In genomic region chr2:120182019-120182560, GRCh38 we compare ENCODE assay signal across 10 cellular contexts. TPM values are rescaled to one million over a fixed set of nuclear protein-coding genes. Genes with fewer than 3 reads are reported as not detected.
DNase-seq lines count a peak whose midpoint lies in the region; ATAC-seq and TF ChIP-seq lines count a peak whose summit lies in the region.
"Had no signal": no experiment of that assay in that cellular context is flagged by ENCODE, and none has a peak within 500 bp of the region (broad histone marks: within the 10 kb centered on the region; RNA-seq: fewer than 3 reads in every experiment).

No MANE protein-coding gene starts in this region.

- peak; percentile 36; the same call in 1 of the 2 replicates for TF ChIP-seq CTCF in OCI-LY1 (IDR thresholded peaks at IDR 0.05; ENCODE audit: low read length)
- no peak for TF ChIP-seq CTCF in sigmoid colon (IDR thresholded peaks at IDR 0.05)
- TF ChIP-seq CTCF in A673 (conservative IDR thresholded peaks at IDR 0.05; ENCODE audit: low read depth, low read length): no peak

- ATAC-seq in activated naive CD8-positive, alpha-beta T cell treated with anti-CD3 and anti-CD28 coated beads, Interleukin-2, amount 50 U/mL, for 24 hours: no peak
- ATAC-seq in stimulated activated effector memory CD8-positive, alpha-beta T cell treated with anti-CD3 and anti-CD28 coated beads, Interleukin-12 subunit alpha, Interleukin-12 subunit beta, amount 100 ng/mL, for 72 hours: no peak
- no peak for ATAC-seq in HG02678 (IDR thresholded peaks at IDR 0.05; ENCODE audit: unreplicated experiment)

- no peaks in the 10 kb centered on the region for H3F3A ChIP-seq in OCI-LY1 (ENCODE audit: insufficient read depth, low read length)

- TF ChIP-seq POLR2A in sigmoid colon (IDR thresholded peaks at IDR 0.05): no peak

- intact Hi-C loops in sigmoid colon (cut with DNase I) (no loop called here), A673 (cut with micrococcal nuclease; ENCODE audit: unreplicated experiment) (no loop called here)

- H3K27me3 Mint-ChIP-seq in activated T-cell treated with anti-CD3 and anti-CD28 coated beads, Interleukin-2, amount 50 U/mL, for 24 hours: no peaks in the 10 kb centered on the region
- H3K27me3 Mint-ChIP-seq in activated naive CD8-positive, alpha-beta T cell treated with anti-CD3 and anti-CD28 coated beads, Interleukin-2, amount 50 U/mL, for 24 hours: no peaks in the 10 kb centered on the region

- CTCF ChIA-PET in A673 (lab: Charles Lee): no interaction called here

- POLR2A ChIA-PET in A673 (lab: Charles Lee; ENCODE audit: low non-redundant PET): no interaction called here

- H3K36me3 Mint-ChIP-seq in activated T-cell treated with anti-CD3 and anti-CD28 coated beads, Interleukin-2, amount 50 U/mL, for 24 hours (ENCODE audit: low read depth): peaks cover under 1% of the 10 kb centered on the region
- peaks cover 2% of the 10 kb centered on the region for H3K36me3 Mint-ChIP-seq in activated naive CD8-positive, alpha-beta T cell treated with anti-CD3 and anti-CD28 coated beads, Interleukin-2, amount 50 U/mL, for 24 hours (ENCODE audit: low read depth)
- peaks cover 2% of the 10 kb centered on the region for H3K36me3 Mint-ChIP-seq in stimulated activated effector memory CD8-positive, alpha-beta T cell treated with anti-CD3 and anti-CD28 coated beads, Interleukin-12 subunit alpha, Interleukin-12 subunit beta, amount 100 ng/mL, for 72 hours

- no peak overlapping the region; the same call in 1 of the 2 replicates for H3K9ac ChIP-seq in OCI-LY1 (ENCODE audit: low read length)

- no peak overlapping the region; the same call in 1 of the 2 replicates for H3K4me2 ChIP-seq in OCI-LY1 (ENCODE audit: low read length)

- WGBS in sigmoid colon, 2 donors: 49 to 80% methylated on average over 5 of the region's 5 CpGs

- no peak overlapping the region for H2AFZ ChIP-seq in OCI-LY1 (ENCODE audit: low read length)

- H3K79me2 ChIP-seq in OCI-LY1 (ENCODE audit: insufficient read depth, low read length): no peaks in the 10 kb centered on the region

- no peaks in the 10 kb centered on the region for H4K20me1 ChIP-seq in OCI-LY1 (ENCODE audit: insufficient read depth, low read length)

- H3K36me3 ChIP-seq in OCI-LY1 (ENCODE audit: insufficient read depth, low read length): no peaks in the 10 kb centered on the region
- peaks cover 0 to 12% (median 0%) of the 10 kb centered on the region in 4 donors for H3K36me3 ChIP-seq in sigmoid colon
- H3K36me3 ChIP-seq in A673 (ENCODE audit: insufficient read depth, low read length, poor library complexity, severe bottlenecking): no peaks in the 10 kb centered on the region

- H3K4me3 ChIP-seq in OCI-LY1 (ENCODE audit: low read depth, low read length, poor library complexity, severe bottlenecking) (no peak overlapping the region), sigmoid colon (no peak overlapping the region), A673 (ENCODE audit: low read depth, low read length, poor library complexity, severe bottlenecking) (no peak overlapping the region)

- H3K9me3 ChIP-seq in OCI-LY1 (ENCODE audit: low read length) (no peaks in the 10 kb centered on the region), sigmoid colon (no peaks in the 10 kb centered on the region), A673 (ENCODE audit: low read depth, low read length, poor library complexity, severe bottlenecking) (no peaks in the 10 kb centered on the region)

- H3K27ac Mint-ChIP-seq in activated T-cell treated with anti-CD3 and anti-CD28 coated beads, Interleukin-2, amount 50 U/mL, for 24 hours: peak overlapping the region; percentile 7
- peak overlapping the region; percentile 58 for H3K27ac Mint-ChIP-seq in activated naive CD8-positive, alpha-beta T cell treated with anti-CD3 and anti-CD28 coated beads, Interleukin-2, amount 50 U/mL, for 24 hours
- peak overlapping the region; percentile 88 for H3K27ac Mint-ChIP-seq in stimulated activated effector memory CD8-positive, alpha-beta T cell treated with anti-CD3 and anti-CD28 coated beads, Interleukin-12 subunit alpha, Interleukin-12 subunit beta, amount 100 ng/mL, for 72 hours

- peaks cover 46% of the 10 kb centered on the region for H3K4me1 Mint-ChIP-seq in activated T-cell treated with anti-CD3 and anti-CD28 coated beads, Interleukin-2, amount 50 U/mL, for 24 hours (ENCODE audit: low read depth)
- H3K4me1 Mint-ChIP-seq in activated naive CD8-positive, alpha-beta T cell treated with anti-CD3 and anti-CD28 coated beads, Interleukin-2, amount 50 U/mL, for 24 hours: peaks cover 38% of the 10 kb centered on the region
- peaks cover 37% of the 10 kb centered on the region for H3K4me1 Mint-ChIP-seq in stimulated activated effector memory CD8-positive, alpha-beta T cell treated with anti-CD3 and anti-CD28 coated beads, Interleukin-12 subunit alpha, Interleukin-12 subunit beta, amount 100 ng/mL, for 72 hours

- no peak for TF ChIP-seq EP300 in sigmoid colon (IDR thresholded peaks at IDR 0.05)

- no peaks in the 10 kb centered on the region for H3K9me2 ChIP-seq in OCI-LY1 (ENCODE audit: low read depth, low read length)

- H3K4me1 ChIP-seq in OCI-LY1 (ENCODE audit: insufficient read depth, low read length, severe bottlenecking) (peaks cover 31% of the 10 kb centered on the region), sigmoid colon (no peaks in the 10 kb centered on the region), A673 (ENCODE audit: insufficient read depth, low read length, poor library complexity, severe bottlenecking) (no peaks in the 10 kb centered on the region)

- no TSS peak for BruUV-seq in A673 (replicated peaks; lab: Mats Ljungman, UMichigan)

- H3K4me3 Mint-ChIP-seq in activated T-cell treated with anti-CD3 and anti-CD28 coated beads, Interleukin-2, amount 50 U/mL, for 24 hours: no peak overlapping the region
- peak overlapping the region; percentile 29 for H3K4me3 Mint-ChIP-seq in activated naive CD8-positive, alpha-beta T cell treated with anti-CD3 and anti-CD28 coated beads, Interleukin-2, amount 50 U/mL, for 24 hours
- H3K4me3 Mint-ChIP-seq in stimulated activated effector memory CD8-positive, alpha-beta T cell treated with anti-CD3 and anti-CD28 coated beads, Interleukin-12 subunit alpha, Interleukin-12 subunit beta, amount 100 ng/mL, for 72 hours: peak overlapping the region; percentile 48

- H3K27me3 ChIP-seq in OCI-LY1 (ENCODE audit: insufficient read depth, low read length) (no peaks in the 10 kb centered on the region), sigmoid colon (no peaks in the 10 kb centered on the region), A673 (replicated peaks; ENCODE audit: insufficient read depth, low read depth, low read length, poor library complexity) (no peaks in the 10 kb centered on the region)

- H3K27ac ChIP-seq in OCI-LY1 (ENCODE audit: low read depth, low read length, poor library complexity, severe bottlenecking): no peak overlapping the region
- H3K27ac ChIP-seq in sigmoid colon: no peak overlapping the region
- no peak overlapping the region for H3K27ac ChIP-seq in A673 (ENCODE audit: low read depth, low read length, poor library complexity, severe bottlenecking)

- no peak for DNase-seq in activated T-cell treated with anti-CD3 and anti-CD28 coated beads, Interleukin-2, amount 50 U/mL, for 24 hours
- DNase-seq in activated T-cell treated with anti-CD3 and anti-CD28 coated beads for 4 hours (no peak), sigmoid colon (no peak), A673 (ENCODE audit: low spot score) (no peak)
- DNase-seq in activated naive CD8-positive, alpha-beta T cell treated with anti-CD3 and anti-CD28 coated beads, Interleukin-2, amount 50 U/mL, for 24 hours: no peak
- no peak for DNase-seq in stimulated activated effector memory CD8-positive, alpha-beta T cell treated with anti-CD3 and anti-CD28 coated beads, Interleukin-12 subunit alpha, Interleukin-12 subunit beta, amount 100 ng/mL, for 72 hours (ENCODE audit: low spot score in 2 of 2)
- DNase-seq: DMS 273 treated with DMSO at 0.1 percent for 48 hours, small intestine had no signal

- H3K9me3 Mint-ChIP-seq in activated T-cell treated with anti-CD3 and anti-CD28 coated beads, Interleukin-2, amount 50 U/mL, for 24 hours: no peaks in the 10 kb centered on the region
- no peaks in the 10 kb centered on the region for H3K9me3 Mint-ChIP-seq in activated naive CD8-positive, alpha-beta T cell treated with anti-CD3 and anti-CD28 coated beads, Interleukin-2, amount 50 U/mL, for 24 hours
- no peaks in the 10 kb centered on the region for H3K9me3 Mint-ChIP-seq in stimulated activated effector memory CD8-positive, alpha-beta T cell treated with anti-CD3 and anti-CD28 coated beads, Interleukin-12 subunit alpha, Interleukin-12 subunit beta, amount 100 ng/mL, for 72 hours

RNA-seq across cellular contexts. Expression of gene TMEM185B, which starts 41.1 kb away (rescaled TPM):
- 10 to 100 TPM; 16.8 to 32.1 (median 25.0) TPM for total RNA-seq in sigmoid colon
- polyA plus RNA-seq in sigmoid colon: 1 to 10 TPM; 1.6 to 9.7 (median 1.8) TPM
- total RNA-seq in A673 (2021): 28.6 and 34.5 TPM in 2 replicates

Comparison
In these comparisons a context has a peak if more than half of its experiments do, and no peak if none do; other contexts are left out.
1. H3K27ac Mint-ChIP-seq: peak in every context shown above with its lines; median percentile 88 in stimulated activated effector memory CD8-positive, alpha-beta T cell treated with anti-CD3 and anti-CD28 coated beads, Interleukin-12 subunit alpha, Interleukin-12 subunit beta, amount 100 ng/mL, for 72 hours; 58 in activated naive CD8-positive, alpha-beta T cell treated with anti-CD3 and anti-CD28 coated beads, Interleukin-2, amount 50 U/mL, for 24 hours; 7 in activated T-cell treated with anti-CD3 and anti-CD28 coated beads, Interleukin-2, amount 50 U/mL, for 24 hours.